In genomic region chr5:123214193-123214592, GRCh38 we compare ENCODE assay signal across 1 cellular context.
TF ChIP-seq lines count a peak whose summit lies in the region.

No MANE protein-coding gene starts in this region.

TF ChIP-seq in SK-N-SH treated with all-trans-retinoic acid at 6 μM for 48 hours, 23 proteins besides CTCF, POLR2A, EP300 and RAD21 (continued from another document):
- TF ChIP-seq, protein P1, sequence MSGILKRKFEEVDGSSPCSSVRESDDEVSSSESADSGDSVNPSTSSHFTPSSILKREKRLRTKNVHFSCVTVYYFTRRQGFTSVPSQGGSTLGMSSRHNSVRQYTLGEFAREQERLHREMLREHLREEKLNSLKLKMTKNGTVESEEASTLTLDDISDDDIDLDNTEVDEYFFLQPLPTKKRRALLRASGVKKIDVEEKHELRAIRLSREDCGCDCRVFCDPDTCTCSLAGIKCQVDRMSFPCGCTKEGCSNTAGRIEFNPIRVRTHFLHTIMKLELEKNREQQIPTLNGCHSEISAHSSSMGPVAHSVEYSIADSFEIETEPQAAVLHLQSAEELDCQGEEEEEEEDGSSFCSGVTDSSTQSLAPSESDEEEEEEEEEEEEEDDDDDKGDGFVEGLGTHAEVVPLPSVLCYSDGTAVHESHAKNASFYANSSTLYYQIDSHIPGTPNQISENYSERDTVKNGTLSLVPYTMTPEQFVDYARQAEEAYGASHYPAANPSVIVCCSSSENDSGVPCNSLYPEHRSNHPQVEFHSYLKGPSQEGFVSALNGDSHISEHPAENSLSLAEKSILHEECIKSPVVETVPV (CRISPR knock-in tag; IDR thresholded peaks at IDR 0.05): no peak
- TF ChIP-seq, protein P2, sequence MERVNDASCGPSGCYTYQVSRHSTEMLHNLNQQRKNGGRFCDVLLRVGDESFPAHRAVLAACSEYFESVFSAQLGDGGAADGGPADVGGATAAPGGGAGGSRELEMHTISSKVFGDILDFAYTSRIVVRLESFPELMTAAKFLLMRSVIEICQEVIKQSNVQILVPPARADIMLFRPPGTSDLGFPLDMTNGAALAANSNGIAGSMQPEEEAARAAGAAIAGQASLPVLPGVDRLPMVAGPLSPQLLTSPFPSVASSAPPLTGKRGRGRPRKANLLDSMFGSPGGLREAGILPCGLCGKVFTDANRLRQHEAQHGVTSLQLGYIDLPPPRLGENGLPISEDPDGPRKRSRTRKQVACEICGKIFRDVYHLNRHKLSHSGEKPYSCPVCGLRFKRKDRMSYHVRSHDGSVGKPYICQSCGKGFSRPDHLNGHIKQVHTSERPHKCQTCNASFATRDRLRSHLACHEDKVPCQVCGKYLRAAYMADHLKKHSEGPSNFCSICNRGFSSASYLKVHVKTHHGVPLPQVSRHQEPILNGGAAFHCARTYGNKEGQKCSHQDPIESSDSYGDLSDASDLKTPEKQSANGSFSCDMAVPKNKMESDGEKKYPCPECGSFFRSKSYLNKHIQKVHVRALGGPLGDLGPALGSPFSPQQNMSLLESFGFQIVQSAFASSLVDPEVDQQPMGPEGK (CRISPR knock-in tag; IDR thresholded peaks at IDR 0.05; ENCODE audit: borderline replicate concordance): no peak
